19 cellular contexts compared by ENCODE assay signal in genomic region chrX:105150557-105150956, GRCh38.
DNase-seq lines count a peak whose midpoint lies in the region; ATAC-seq, FAIRE-seq and TF ChIP-seq lines count a peak whose summit lies in the region.
"Had no signal": no experiment of that assay in that cellular context is flagged by ENCODE, and none has a peak within 500 bp of the region (broad histone marks: within the 10 kb centered on the region; RNA-seq: fewer than 3 reads in every experiment).

No MANE protein-coding gene starts in this region.

- H3K4me1 ChIP-seq in A549: no peaks in the 10 kb centered on the region
- no peaks in the 10 kb centered on the region for H3K4me1 ChIP-seq in mammary epithelial cell (ENCODE audit: insufficient read depth, low read length)
- H3K4me1 ChIP-seq in small intestine (ENCODE audit: control insufficient read depth in 2 of 2, insufficient read depth in 1 of 2, low read depth in 1 of 2, low read length in 1 of 2): no peaks in the 10 kb centered on the region
- H3K4me1 ChIP-seq: BLaER1 treated with 17β-estradiol and CSF1 and Interleukin-3, amounts not matched to agents 10 nM and 100 nM had no signal

- H4K20me1 ChIP-seq in mammary epithelial cell (ENCODE audit: insufficient read depth, low read length): no peaks in the 10 kb centered on the region
- H4K20me1 ChIP-seq: BLaER1 treated with 17β-estradiol and CSF1 and Interleukin-3, amounts not matched to agents 10 nM and 100 nM had no signal

- no peak overlapping the region for H2AFZ ChIP-seq in mammary epithelial cell (ENCODE audit: low read depth, low read length)
- H2AFZ ChIP-seq: GM23338 had no signal

- dilution Hi-C loops in mammary epithelial cell (cut with HindIII; ENCODE audit: low sequenced_read_pairs): no loop called here

- H3K9ac ChIP-seq in mammary epithelial cell (ENCODE audit: insufficient read depth, low read length): no peak overlapping the region
- H3K9ac ChIP-seq: BLaER1 treated with 17β-estradiol and CSF1 and Interleukin-3, amounts not matched to agents 10 nM and 100 nM; SK-N-SH had no signal

- H3K9me3 ChIP-seq in A549 (no peaks in the 10 kb centered on the region), mammary epithelial cell (replicated peaks; ENCODE audit: insufficient read depth, low read length) (no peaks in the 10 kb centered on the region), small intestine (ENCODE audit: control insufficient read depth, low read depth) (no peaks in the 10 kb centered on the region)
- H3K9me3 ChIP-seq: BLaER1 treated with 17β-estradiol and CSF1 and Interleukin-3, amounts not matched to agents 10 nM and 100 nM; SK-N-SH had no signal

- H3K27me3 ChIP-seq in mammary epithelial cell (ENCODE audit: insufficient read depth, low read length) (no peaks in the 10 kb centered on the region), small intestine (ENCODE audit: control insufficient read depth in 2 of 2, insufficient read depth in 2 of 2, low read length in 2 of 2) (no peaks in the 10 kb centered on the region)
- H3K27me3 ChIP-seq: BLaER1 treated with 17β-estradiol and CSF1 and Interleukin-3, amounts not matched to agents 10 nM and 100 nM had no signal

- TF ChIP-seq CTCF in A549 (IDR thresholded peaks at IDR 0.05) (no peak), mammary epithelial cell (conservative IDR thresholded peaks at IDR 0.05 in 1 of 2, IDR thresholded peaks at IDR 0.05 in 1 of 2; ENCODE audit: extremely low read depth in 1 of 2, insufficient read depth in 1 of 2, low read depth in 1 of 2, low read length in 2 of 2) (no peak)

- no peak overlapping the region for H3K4me3 ChIP-seq in A549
- no peak overlapping the region for H3K4me3 ChIP-seq in mammary epithelial cell (replicated peaks in 1 of 3; ENCODE audit: insufficient read depth in 1 of 3, low read depth in 2 of 3, low read length in 3 of 3)
- H3K4me3 ChIP-seq in small intestine (ENCODE audit: low read depth in 1 of 2, low read length in 2 of 2): no peak overlapping the region
- H3K4me3 ChIP-seq: BLaER1 treated with 17β-estradiol and CSF1 and Interleukin-3, amounts not matched to agents 10 nM and 100 nM; GM12878; GM23338 had no signal

- H3K36me3 ChIP-seq in mammary epithelial cell (ENCODE audit: insufficient read depth, low read length) (no peaks in the 10 kb centered on the region), small intestine (ENCODE audit: control insufficient read depth in 2 of 2, insufficient read depth in 2 of 2, low read length in 2 of 2) (no peaks in the 10 kb centered on the region)
- H3K36me3 ChIP-seq: BLaER1 treated with 17β-estradiol and CSF1 and Interleukin-3, amounts not matched to agents 10 nM and 100 nM had no signal

- TF ChIP-seq POLR2A in A549 (IDR thresholded peaks at IDR 0.05; ENCODE audit: low read length): no peak

- DNase-seq in A549 (ENCODE audit: low read depth in 1 of 2, low spot score in 1 of 2): no peak
- DNase-seq in HTR-8/SVneo (ENCODE audit: insufficient read length, low spot score): peak; percentile 2
- DNase-seq in amniotic epithelial cell (ENCODE audit: low read depth): peak; percentile 3
- DNase-seq in iPS-NIHi11 (ENCODE audit: low spot score): peak; percentile 3
- DNase-seq in activated CD4-positive, alpha-beta T cell treated with anti-CD3 and anti-CD28 coated beads, Interleukin-2, amount 50 U/mL, for 48 hours: no peak
- no peak for DNase-seq in mammary epithelial cell
- DNase-seq in activated CD4-positive, alpha-beta T cell treated with anti-CD3 and anti-CD28 coated beads for 4 hours: no peak
- no peak for DNase-seq in small intestine
- DNase-seq: 8988T, DMS79 treated with DMSO at 0.1 percent for 48 hours, MM.1S, NCI-H1105, NCI-H1694 treated with DMSO at 0.1 percent for 48 hours, NCI-H345, SK-N-SH had no signal

- CTCF ChIA-PET in A549 (lab: Yijun Ruan, JAX): no interaction called here
- CTCF ChIA-PET in mammary epithelial cell (lab: Charles Lee; ENCODE audit: low non-redundant PET): no interaction called here

- 0% methylated on average over 4 of the region's 4 CpGs for WGBS in A549 (ENCODE audit: missing lambda C conversion rate)
- 46% methylated on average over 4 of the region's 4 CpGs for WGBS in mammary epithelial cell (ENCODE audit: low coverage, missing lambda C conversion rate)
- WGBS in small intestine, 3 donors: 9 to 23% (median 17%) methylated on average over 4 of the region's 4 CpGs

- POLR2A ChIA-PET in A549 (lab: Yijun Ruan, JAX): no interaction called here

- no peak for TF ChIP-seq RAD21 in A549 (conservative IDR thresholded peaks at IDR 0.05 in 1 of 2, IDR thresholded peaks at IDR 0.05 in 1 of 2)

- no peak for ATAC-seq in A549
- ATAC-seq: GM12878, GM23338 had no signal

- in situ Hi-C loops in mammary epithelial cell (cut with MboI; ENCODE audit: low sequenced_read_pairs in 2 of 2): no loop called here

- intact Hi-C loops in mammary epithelial cell (cut with micrococcal nuclease): no loop called here

- TF ChIP-seq EP300 in A549 (IDR thresholded peaks at IDR 0.05): no peak

- H3K4me2 ChIP-seq in A549: no peak overlapping the region
- H3K4me2 ChIP-seq in mammary epithelial cell (ENCODE audit: insufficient read depth, low read depth, low read length): no peak overlapping the region
- H3K4me2 ChIP-seq: BLaER1 treated with 17β-estradiol and CSF1 and Interleukin-3, amounts not matched to agents 10 nM and 100 nM; GM23338; SK-N-SH had no signal

- H3K79me2 ChIP-seq in mammary epithelial cell (ENCODE audit: insufficient read depth, low read length): no peaks in the 10 kb centered on the region

- FAIRE-seq in A549 (lab: Jason Lieb, UNC) (peak; percentile 85), HTR-8/SVneo (lab: Jason Lieb, UNC) (no peak), small intestine (lab: Jason Lieb, UNC) (no peak)
- FAIRE-seq: GM12878, GM18507 had no signal

- H3K27ac ChIP-seq in A549 (no peak overlapping the region), mammary epithelial cell (ENCODE audit: insufficient read depth, low read depth, low read length) (no peak overlapping the region), small intestine (ENCODE audit: low read depth in 1 of 2, low read length in 1 of 2) (no peak overlapping the region)
- H3K27ac ChIP-seq: BLaER1 treated with 17β-estradiol and CSF1 and Interleukin-3, amounts not matched to agents 10 nM and 100 nM had no signal

- no TSS peak for BruUV-seq in mammary epithelial cell (replicated peaks; lab: Mats Ljungman, UMichigan)

TF ChIP-seq in A549, 52 proteins besides CTCF, POLR2A, EP300 and RAD21:
- TF ChIP-seq CBX8 (IDR thresholded peaks at IDR 0.05): no peak
- TF ChIP-seq MAZ (IDR thresholded peaks at IDR 0.05; ENCODE audit: borderline replicate concordance, low read depth, low read length): no peak
- no peak for TF ChIP-seq POLR2AphosphoS2 (conservative IDR thresholded peaks at IDR 0.05; ENCODE audit: low read length)
- TF ChIP-seq, protein P1, sequence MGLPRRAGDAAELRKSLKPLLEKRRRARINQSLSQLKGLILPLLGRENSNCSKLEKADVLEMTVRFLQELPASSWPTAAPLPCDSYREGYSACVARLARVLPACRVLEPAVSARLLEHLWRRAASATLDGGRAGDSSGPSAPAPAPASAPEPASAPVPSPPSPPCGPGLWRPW (IDR thresholded peaks at IDR 0.05): no peak
- no peak for TF ChIP-seq CHD4 (IDR thresholded peaks at IDR 0.05; ENCODE audit: borderline replicate concordance)
- no peak for TF ChIP-seq E2F6 (IDR thresholded peaks at IDR 0.05; ENCODE audit: borderline replicate concordance, low read depth)
- TF ChIP-seq, protein P2, sequence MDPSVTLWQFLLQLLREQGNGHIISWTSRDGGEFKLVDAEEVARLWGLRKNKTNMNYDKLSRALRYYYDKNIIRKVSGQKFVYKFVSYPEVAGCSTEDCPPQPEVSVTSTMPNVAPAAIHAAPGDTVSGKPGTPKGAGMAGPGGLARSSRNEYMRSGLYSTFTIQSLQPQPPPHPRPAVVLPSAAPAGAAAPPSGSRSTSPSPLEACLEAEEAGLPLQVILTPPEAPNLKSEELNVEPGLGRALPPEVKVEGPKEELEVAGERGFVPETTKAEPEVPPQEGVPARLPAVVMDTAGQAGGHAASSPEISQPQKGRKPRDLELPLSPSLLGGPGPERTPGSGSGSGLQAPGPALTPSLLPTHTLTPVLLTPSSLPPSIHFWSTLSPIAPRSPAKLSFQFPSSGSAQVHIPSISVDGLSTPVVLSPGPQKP (IDR thresholded peaks at IDR 0.05; ENCODE audit: low read depth, low read length): no peak
- no peak for TF ChIP-seq RCOR1 (IDR thresholded peaks at IDR 0.05; ENCODE audit: low read depth, low read length)
- no peak for TF ChIP-seq ESRRA (IDR thresholded peaks at IDR 0.05; ENCODE audit: borderline replicate concordance, low read length)
- no peak for TF ChIP-seq EHMT2 (IDR thresholded peaks at IDR 0.05; ENCODE audit: low read depth)
- TF ChIP-seq GATA3 (IDR thresholded peaks at IDR 0.05; ENCODE audit: borderline replicate concordance): no peak
- no peak for TF ChIP-seq TFCP2L1 (CRISPR knock-in tag; IDR thresholded peaks at IDR 0.05)
- no peak for TF ChIP-seq NFE2L2 (conservative IDR thresholded peaks at IDR 0.05; ENCODE audit: low read length)
- no peak for TF ChIP-seq SREBF2 (IDR thresholded peaks at IDR 0.05)

Comparison
In these comparisons a context has a peak if more than half of its experiments do, and no peak if none do; other contexts are left out.
1. DNase-seq: peak in HTR-8/SVneo (single experiment), amniotic epithelial cell (single experiment) and iPS-NIHi11 (single experiment); none in A549 (0 of 2), activated CD4-positive, alpha-beta T cell treated with anti-CD3 and anti-CD28 coated beads, Interleukin-2, amount 50 U/mL, for 48 hours (0 of 2), mammary epithelial cell (single experiment), activated CD4-positive, alpha-beta T cell treated with anti-CD3 and anti-CD28 coated beads for 4 hours (0 of 2) and small intestine (single experiment).